Comparison of ENCODE assay signal across 8 cellular contexts in the genomic region with DNA sequence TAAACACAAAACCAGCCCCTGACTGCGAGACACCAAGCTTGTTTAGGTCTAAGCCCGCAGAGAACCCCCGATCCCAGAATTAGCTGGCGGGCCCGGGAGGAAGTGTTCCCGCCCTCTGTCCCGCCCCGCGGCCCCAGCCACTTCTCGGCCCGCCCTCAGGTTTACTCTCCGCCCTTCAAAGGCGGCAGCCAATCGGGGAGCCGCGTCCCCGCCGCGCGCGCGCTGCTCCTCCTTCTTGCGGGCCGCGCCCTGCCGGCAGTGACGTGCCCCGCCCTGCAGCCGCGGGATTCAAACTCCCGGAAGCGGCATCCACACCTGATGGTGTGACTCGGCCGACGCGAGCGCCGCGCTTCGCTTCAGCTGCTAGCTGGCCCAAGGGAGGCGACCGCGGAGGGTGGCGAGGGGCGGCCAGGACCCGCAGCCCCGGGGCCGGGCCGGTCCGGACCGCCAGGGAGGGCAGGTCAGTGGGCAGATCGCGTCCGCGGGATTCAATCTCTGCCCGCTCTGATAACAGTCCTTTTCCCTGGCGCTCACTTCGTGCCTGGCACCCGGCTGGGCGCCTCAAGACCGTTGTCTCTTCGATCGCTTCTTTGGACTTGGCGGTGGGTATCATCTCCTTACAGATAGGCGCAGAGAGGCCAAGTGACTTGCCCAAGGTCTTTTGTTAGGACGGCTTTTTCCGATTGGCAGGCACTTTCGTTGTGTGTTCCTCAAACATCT. TPM values are rescaled to one million over a fixed set of nuclear protein-coding genes. Genes with fewer than 3 reads are reported as not detected.
A peak's percentile ranks its signal among the peaks of the same experiment; 100 is the strongest.
DNase-seq lines count a peak whose midpoint lies in the region; TF ChIP-seq lines count a peak whose summit lies in the region.

TSS of gene CEP55 (plus strand) at position 291 of the 720 bp plus-strand sequence. CDS start 3,440 bp downstream, outside the sequence.

- peaks cover 4% of the 10 kb centered on the region for H3K27me3 Mint-ChIP-seq in HFFc6 (ENCODE audit: insufficient read depth)

- H3K36me3 ChIP-seq in testis (ENCODE audit: low read depth, missing control alignments), result no peaks in the 10 kb centered on the region

- peak within 1 kb of the TSS; percentile 88 for H3K27ac Mint-ChIP-seq in HFFc6

- TF ChIP-seq CTCF in HFFc6 (IDR thresholded peaks at IDR 0.05), result no peak
- no peak for TF ChIP-seq CTCF in NB4 (IDR thresholded peaks at IDR 0.05; ENCODE audit: low read depth, low read length)
- TF ChIP-seq CTCF in testis (IDR thresholded peaks at IDR 0.05), result no peak

- H3K27me3 ChIP-seq in testis, result no peaks in the 10 kb centered on the region

- DNase-seq in GM04504 (ENCODE audit: low read depth) (peak; percentile 81), HFFc6 (peak; percentile 92), NB4 (ENCODE audit: low read depth) (peak; percentile 98), SK-N-DZ (ENCODE audit: low spot score) (peak; percentile 90), germinal center (ENCODE audit: low spot score) (peak; percentile 97), occipital lobe (lab: John Stamatoyannopoulos, UW) (peak; percentile 91), testis (peak; percentile 97)
- peak; percentile 97 for DNase-seq in activated naive CD4-positive, alpha-beta T cell treated with Interleukin-2 at 50 U/mL for 16 hours

- no peaks in the 10 kb centered on the region for H3K9me3 ChIP-seq in testis

- peaks cover 17% of the 10 kb centered on the region; the same call in 1 of the 2 replicates for H3K36me3 Mint-ChIP-seq in HFFc6 (ENCODE audit: low read depth)

- TF ChIP-seq POLR2A in NB4 (IDR thresholded peaks at IDR 0.05; ENCODE audit: extremely low read depth, insufficient read length) (peak; percentile 69), testis (IDR thresholded peaks at IDR 0.05) (no peak)

- H3K4me1 Mint-ChIP-seq in HFFc6 (ENCODE audit: low read depth), result peaks cover 45% of the 10 kb centered on the region

- WGBS in testis, 2 donors, result 1% methylated on average over 29 to 66 of the region's 68 CpGs

- H3K27ac ChIP-seq in testis, result peak within 1 kb of the TSS in 1 of 2 donors; percentile 61

- H3K4me3 Mint-ChIP-seq in HFFc6, result peak within 1 kb of the TSS; percentile 94

- no peaks in the 10 kb centered on the region for H3K4me1 ChIP-seq in testis

- H3K9me3 Mint-ChIP-seq in HFFc6, result no peaks in the 10 kb centered on the region

- intact Hi-C loops in testis (cut with DNase I; ENCODE audit: low total_unique reads), result no loop called here

- peak within 1 kb of the TSS; percentile 91 for H3K4me3 ChIP-seq in NB4 (ENCODE audit: low read depth, low read length)
- peak within 1 kb of the TSS; percentile 57 to 66 for H3K4me3 ChIP-seq in testis

RNA-seq across cellular contexts. Expression of gene CEP55, which starts in this region (rescaled TPM):
- 10 to 100 TPM; 21.6 to 55.3 (median 48.1) TPM for total RNA-seq in HFFc6 (2021; fragmentation: NEBNext Ultra II Directional; extraction: Animal tissue kit (Norgen Biotek cat#: 25700))
- 53.9 and 54.4 TPM in 2 replicates for polyA plus RNA-seq in SK-N-DZ (2014; cell fraction: cytosol; rRNA removed)
- 36.0 and 43.5 TPM in 2 replicates for polyA plus RNA-seq in SK-N-DZ (2014; cell fraction: nucleus; rRNA removed)
- total RNA-seq in occipital lobe (1.9 TPM), testis (10 to 100 TPM; 14.1 to 15.5 TPM)
- 28.1 TPM for polyA plus RNA-seq in testis (ENCODE audit: insufficient read depth, low read depth, low replicate concordance)
